8 cellular contexts compared by ENCODE assay signal in the genomic region with DNA sequence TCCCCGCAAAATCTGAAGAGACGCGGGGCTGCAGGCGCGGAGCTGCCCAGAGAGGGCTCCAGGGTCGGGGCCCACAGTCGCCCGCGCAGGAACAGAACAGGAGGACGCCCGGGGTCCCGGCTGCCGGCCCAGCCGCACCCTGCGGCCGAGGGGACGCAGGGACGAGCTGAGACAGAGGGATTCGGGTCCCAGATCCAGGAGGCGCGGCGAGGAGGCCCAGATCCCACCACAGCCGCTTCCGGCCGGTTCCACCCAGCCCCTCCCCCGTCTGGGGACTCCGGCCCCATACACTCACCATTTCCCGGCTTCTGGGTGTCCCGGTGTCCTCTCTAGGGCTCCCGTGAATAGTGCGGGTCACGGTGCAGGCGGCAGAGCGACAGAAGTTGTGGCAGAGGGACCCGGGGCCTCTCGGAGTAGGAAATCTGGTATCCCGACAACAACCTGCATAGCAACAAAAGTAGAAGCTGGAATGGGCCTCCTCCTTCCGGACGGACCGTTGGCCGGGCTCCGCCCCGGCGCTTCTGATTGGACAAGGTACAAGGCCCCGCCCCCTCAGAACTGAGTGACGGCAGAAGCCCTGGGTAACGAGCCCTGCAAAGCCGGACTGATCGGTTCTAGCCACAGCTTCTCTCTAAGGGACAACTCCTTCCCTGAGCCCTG. TPM values are rescaled to one million over a fixed set of nuclear protein-coding genes. Genes with fewer than 3 reads are reported as not detected.
DNase-seq lines count a peak whose midpoint lies in the region; ATAC-seq and TF ChIP-seq lines count a peak whose summit lies in the region.

A gene (minus strand): TSS at position 466 of the 660 bp plus-strand sequence. CDS start 168 bp downstream, at position 298.

- H3K27me3 ChIP-seq in HUES64 (ENCODE audit: insufficient read depth, low read length) (no peaks in the 10 kb centered on the region), OCI-LY1 (ENCODE audit: insufficient read depth, low read length) (no peaks in the 10 kb centered on the region)

- H3K4me3 ChIP-seq in HUES64 (ENCODE audit: low read length) (peak within 1 kb of the TSS; percentile 87), OCI-LY1 (ENCODE audit: low read depth, low read length, poor library complexity, severe bottlenecking) (peak within 1 kb of the TSS; percentile 88), epithelial cell of proximal tubule (ENCODE audit: low read depth, low read length) (peak within 1 kb of the TSS; percentile 81)

- H3K36me3 ChIP-seq in HUES64 (ENCODE audit: insufficient read depth, low read length) (peaks cover 56% of the 10 kb centered on the region), OCI-LY1 (ENCODE audit: insufficient read depth, low read length) (peaks cover 15% of the 10 kb centered on the region)

- peaks cover 10% of the 10 kb centered on the region for H3K4me1 ChIP-seq in HUES64 (ENCODE audit: insufficient read depth, low read length)
- H3K4me1 ChIP-seq in OCI-LY1 (ENCODE audit: insufficient read depth, low read length, severe bottlenecking), result peaks cover 22% of the 10 kb centered on the region

- 2% methylated on average over 49 of the region's 49 CpGs for WGBS in HUES64

- no peaks in the 10 kb centered on the region for H3K79me2 ChIP-seq in OCI-LY1 (ENCODE audit: insufficient read depth, low read length)

- no peaks in the 10 kb centered on the region for H4K20me1 ChIP-seq in OCI-LY1 (ENCODE audit: insufficient read depth, low read length)

- H2AFZ ChIP-seq in OCI-LY1 (ENCODE audit: low read length), result 0 out of 2 replicates have a peak within 1 kb of the TSS, but pooled peaks have one; percentile 8

- TF ChIP-seq CTCF in OCI-LY1 (IDR thresholded peaks at IDR 0.05; ENCODE audit: low read length), result no peak
- no peak for TF ChIP-seq CTCF in epithelial cell of proximal tubule (conservative IDR thresholded peaks at IDR 0.05; ENCODE audit: low read depth, low read length)

- peak; percentile 94 for DNase-seq in COR-L47 (lab: John Stamatoyannopoulos, UW)
- peak; percentile 89 for DNase-seq in activated T-cell treated with anti-CD3 and anti-CD28 coated beads for 4 hours
- peak; percentile 68 for DNase-seq in epithelial cell of proximal tubule (ENCODE audit: low read depth)
- peak; percentile 97 for DNase-seq in mucosa of gallbladder (ENCODE audit: low spot score)
- DNase-seq in stimulated activated CD8-positive, alpha-beta memory T cell treated with anti-CD3 and anti-CD28 coated beads, Interleukin-4, amount 100 ng/mL, for 1 hour (ENCODE audit: low read depth in 2 of 2, low spot score in 1 of 2), result peak; percentile 72 to 78

- H3F3A ChIP-seq in OCI-LY1 (ENCODE audit: insufficient read depth, low read length), result no peaks in the 10 kb centered on the region

- H3K4me2 ChIP-seq in OCI-LY1 (ENCODE audit: low read length), result peak within 1 kb of the TSS; percentile 78

- peak within 1 kb of the TSS; percentile 93 for H3K9ac ChIP-seq in HUES64 (ENCODE audit: low read depth, low read length)
- H3K9ac ChIP-seq in OCI-LY1 (ENCODE audit: low read length), result peak within 1 kb of the TSS; percentile 70

- H3K9me2 ChIP-seq in OCI-LY1 (ENCODE audit: low read depth, low read length), result no peaks in the 10 kb centered on the region

- H3K27ac ChIP-seq in HUES64 (ENCODE audit: low read depth, low read length), result peak within 1 kb of the TSS; percentile 89
- no peak within 1 kb of the TSS for H3K27ac ChIP-seq in OCI-LY1 (ENCODE audit: low read depth, low read length, poor library complexity, severe bottlenecking)

- ATAC-seq in GM21381 (IDR thresholded peaks at IDR 0.05; ENCODE audit: unreplicated experiment), result peak; percentile 85

- H3K9me3 ChIP-seq in HUES64 (ENCODE audit: insufficient read depth, low read depth, low read length) (peaks cover 20% of the 10 kb centered on the region), OCI-LY1 (ENCODE audit: low read length) (peaks cover 5% of the 10 kb centered on the region; the same call in 1 of the 2 replicates)

RNA-seq across cellular contexts. Expression of the gene that starts here (rescaled TPM):
- polyA plus RNA-seq in HUES64 (2013, experiment 1 of 2), result 4.4 TPM
- polyA plus RNA-seq in HUES64 (2013, experiment 2 of 2), result 5.6 TPM
- 2.2 and 2.3 TPM in 2 replicates for total RNA-seq in epithelial cell of proximal tubule
- 3.4 TPM for total RNA-seq in mucosa of gallbladder
